Comparison of ENCODE assay signal across 22 cellular contexts in genomic region chr2:21715865-21716264, GRCh38.
DNase-seq lines count a peak whose midpoint lies in the region; TF ChIP-seq lines count a peak whose summit lies in the region.
"Had no signal": no experiment of that assay in that cellular context is flagged by ENCODE, and none has a peak within 500 bp of the region (broad histone marks: within the 10 kb centered on the region; RNA-seq: fewer than 3 reads in every experiment).

No MANE protein-coding gene starts in this region.

- TF ChIP-seq CTCF in brain (conservative IDR thresholded peaks at IDR 0.05) = no peak

- DNase-seq in head of caudate nucleus = peak in 34 of 42 donors; percentile 1 to 59 (median 16)
- peak; percentile 11 for DNase-seq in inferior parietal cortex (ENCODE audit: extremely low spot score)
- peak; percentile 58 for DNase-seq in retina
- DNase-seq in DMS153 (lab: John Stamatoyannopoulos, UW) = no peak
- no peak for DNase-seq in stimulated activated naive CD4-positive, alpha-beta T cell treated with Interleukin-2 at 50 U/mL for 16 hours (lab: John Stamatoyannopoulos, UW)
- DNase-seq in activated CD4-positive, alpha-beta T cell treated with anti-CD3 and anti-CD28 coated beads, Interleukin-2, amount 50 U/mL, for 48 hours = no peak
- DNase-seq: activated B cell treated with CpG ODN at 0.5 μM for 24 hours; activated CD4-positive, alpha-beta T cell treated with anti-CD3 and anti-CD28 coated beads, Interleukin-2, amount 50 U/mL, for 1 hour; activated CD8-positive, alpha-beta memory T cell treated with anti-CD3 and anti-CD28 coated beads, Interleukin-2, amount 10 ng/mL, durations not matched to agents 7 days and 5 days; activated naive CD8-positive, alpha-beta T cell treated with anti-CD3 and anti-CD28 coated beads, Interleukin-2, amount 50 U/mL, for 24 hours; activated T-cell treated with anti-CD3 and anti-CD28 coated beads, Interleukin-2, amount 50 U/mL, for 48 hours; Caco-2; DND-41; GM23248; Kasumi-1; NCI-H1436 treated with DMSO at 0.1 percent for 48 hours; NCI-H526; SIG-M5; stimulated activated CD4-positive, alpha-beta T cell treated with anti-CD3 and anti-CD28 coated beads, Interleukin-4, amount 100 ng/mL, for 1 hour; SW 1271 had no signal

- peaks cover 20% of the 10 kb centered on the region for H3K4me1 Mint-ChIP-seq in brain
- H3K4me1 Mint-ChIP-seq: activated B cell treated with CpG ODN at 0.5 μM for 24 hours; activated CD8-positive, alpha-beta memory T cell treated with anti-CD3 and anti-CD28 coated beads, Interleukin-2, amount 10 ng/mL, durations not matched to agents 7 days and 5 days; activated naive CD8-positive, alpha-beta T cell treated with anti-CD3 and anti-CD28 coated beads, Interleukin-2, amount 50 U/mL, for 24 hours; memory B cell had no signal

- H3K4me3 Mint-ChIP-seq in brain = peak overlapping the region in 1 of 5 experiments; percentile 24
- H3K4me3 Mint-ChIP-seq: activated B cell treated with CpG ODN at 0.5 μM for 24 hours; activated CD8-positive, alpha-beta memory T cell treated with anti-CD3 and anti-CD28 coated beads, Interleukin-2, amount 10 ng/mL, durations not matched to agents 7 days and 5 days; activated naive CD8-positive, alpha-beta T cell treated with anti-CD3 and anti-CD28 coated beads, Interleukin-2, amount 50 U/mL, for 24 hours; memory B cell had no signal

- peaks cover 0 to 3% (median 0%) of the 10 kb centered on the region in 5 experiments for H3K9me3 Mint-ChIP-seq in brain
- H3K9me3 Mint-ChIP-seq: activated B cell treated with CpG ODN at 0.5 μM for 24 hours had no signal

- peaks cover 11% of the 10 kb centered on the region for H3K27me3 Mint-ChIP-seq in brain
- H3K27me3 Mint-ChIP-seq: activated B cell treated with CpG ODN at 0.5 μM for 24 hours; activated CD8-positive, alpha-beta memory T cell treated with anti-CD3 and anti-CD28 coated beads, Interleukin-2, amount 10 ng/mL, durations not matched to agents 7 days and 5 days; activated naive CD8-positive, alpha-beta T cell treated with anti-CD3 and anti-CD28 coated beads, Interleukin-2, amount 50 U/mL, for 24 hours had no signal

- H3K27ac Mint-ChIP-seq in brain = peak overlapping the region; percentile 8 to 83 (median 29)
- H3K27ac Mint-ChIP-seq: activated B cell treated with CpG ODN at 0.5 μM for 24 hours; activated CD8-positive, alpha-beta memory T cell treated with anti-CD3 and anti-CD28 coated beads, Interleukin-2, amount 10 ng/mL, durations not matched to agents 7 days and 5 days; activated naive CD8-positive, alpha-beta T cell treated with anti-CD3 and anti-CD28 coated beads, Interleukin-2, amount 50 U/mL, for 24 hours; memory B cell had no signal

- H3K36me3 Mint-ChIP-seq in brain = no peaks in the 10 kb centered on the region
- H3K36me3 Mint-ChIP-seq: activated CD8-positive, alpha-beta memory T cell treated with anti-CD3 and anti-CD28 coated beads, Interleukin-2, amount 10 ng/mL, durations not matched to agents 7 days and 5 days; memory B cell had no signal

- intact Hi-C loops in head of caudate nucleus (cut with DNase I) = no loop called here

Comparison
In these comparisons a context has a peak if more than half of its experiments do, and no peak if none do; other contexts are left out.
1. DNase-seq: peak in head of caudate nucleus (34 of 42), inferior parietal cortex (single experiment) and retina (single experiment); none in DMS153 (single experiment), stimulated activated naive CD4-positive, alpha-beta T cell treated with Interleukin-2 at 50 U/mL for 16 hours (single experiment) and activated CD4-positive, alpha-beta T cell treated with anti-CD3 and anti-CD28 coated beads, Interleukin-2, amount 50 U/mL, for 48 hours (0 of 2).